In the genomic region with DNA sequence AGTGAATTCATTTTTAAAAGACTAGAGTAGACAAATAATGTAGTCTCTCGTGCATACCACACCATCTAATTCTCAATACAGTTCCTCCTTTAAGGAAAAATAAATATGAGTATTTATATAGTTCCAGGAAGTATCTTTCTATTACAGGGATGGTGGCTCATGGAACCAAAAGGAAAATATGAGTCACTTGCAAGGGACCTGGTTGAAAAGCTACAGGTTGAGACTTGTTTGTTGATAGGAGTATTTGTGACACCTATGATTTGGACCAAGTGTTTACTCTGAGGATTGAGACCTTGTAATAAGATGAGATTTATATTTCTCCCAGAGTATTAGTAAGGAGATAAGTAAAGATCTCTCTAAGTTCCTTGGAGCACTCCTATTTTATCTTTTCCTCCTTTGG, we compare ENCODE assay signal across 20 cellular contexts.
"Had no signal": no experiment of that assay in that cellular context is flagged by ENCODE, and none has a peak within 500 bp of the region (broad histone marks: within the 10 kb centered on the region; RNA-seq: fewer than 3 reads in every experiment).

No MANE protein-coding gene starts in this region.

- H3K27ac Mint-ChIP-seq: activated CD4-positive, alpha-beta T cell treated with anti-CD3 and anti-CD28 coated beads, Interleukin-2, amount 10 ng/mL, durations not matched to agents 7 days and 5 days; activated CD8-positive, alpha-beta T cell treated with anti-CD3 and anti-CD28 coated beads, Interleukin-2, amount 10 ng/mL, durations not matched to agents 7 days and 5 days; naive thymus-derived CD4-positive, alpha-beta T cell; neural progenitor cell; progenitor cell of endocrine pancreas had no signal

- H3K36me3 ChIP-seq: brain microvascular endothelial cell, esophagus muscularis mucosa, neural progenitor cell, tibial artery had no signal

- DNase-seq: activated CD4-positive, alpha-beta T cell treated with anti-CD3 and anti-CD28 coated beads, Interleukin-2, amount 10 ng/mL, durations not matched to agents 7 days and 5 days; activated CD8-positive, alpha-beta T cell treated with anti-CD3 and anti-CD28 coated beads, Interleukin-2, amount 10 ng/mL, durations not matched to agents 7 days and 5 days; activated effector memory CD4-positive, alpha-beta T cell treated with Interleukin-2 at 50 U/mL for 16 hours; activated naive CD4-positive, alpha-beta T cell treated with anti-CD3 and anti-CD28 coated beads, Interleukin-2, amount 50 U/mL, for 16 hours; activated T-cell treated with anti-CD3 and anti-CD28 coated beads, Interleukin-2, amount 50 U/mL, for 4 hours; aorta; brain microvascular endothelial cell; effector CD4-positive, alpha-beta T cell; heart right ventricle; left cardiac atrium; mesendoderm; naive thymus-derived CD4-positive, alpha-beta T cell; right cardiac atrium; stimulated activated naive CD8-positive, alpha-beta T cell treated with anti-CD3 and anti-CD28 coated beads, Interleukin-15, Interleukin-2, amounts not matched to agents 100 U/mL and 50 U/mL, for 24 hours; substantia nigra; tibial artery had no signal

- H3K27me3 ChIP-seq: brain microvascular endothelial cell, esophagus muscularis mucosa, neural progenitor cell, tibial artery had no signal

- H3K4me3 ChIP-seq: esophagus muscularis mucosa, heart right ventricle, neural progenitor cell, tibial artery had no signal

- H3K4me3 Mint-ChIP-seq: activated CD4-positive, alpha-beta T cell treated with anti-CD3 and anti-CD28 coated beads, Interleukin-2, amount 10 ng/mL, durations not matched to agents 7 days and 5 days; activated CD8-positive, alpha-beta T cell treated with anti-CD3 and anti-CD28 coated beads, Interleukin-2, amount 10 ng/mL, durations not matched to agents 7 days and 5 days; activated T-cell treated with anti-CD3 and anti-CD28 coated beads, Interleukin-2, amount 50 U/mL, for 4 hours; naive thymus-derived CD4-positive, alpha-beta T cell; neural progenitor cell had no signal

- H3K4me1 Mint-ChIP-seq: activated CD4-positive, alpha-beta T cell treated with anti-CD3 and anti-CD28 coated beads, Interleukin-2, amount 10 ng/mL, durations not matched to agents 7 days and 5 days had no signal

- FAIRE-seq: urothelium cell line had no signal

- ATAC-seq: activated CD8-positive, alpha-beta T cell treated with anti-CD3 and anti-CD28 coated beads, Interleukin-2, amount 10 ng/mL, durations not matched to agents 7 days and 5 days; activated T-cell treated with anti-CD3 and anti-CD28 coated beads, Interleukin-2, amount 50 U/mL, for 4 hours; heart right ventricle; left cardiac atrium; naive thymus-derived CD4-positive, alpha-beta T cell; right cardiac atrium; stimulated activated naive CD8-positive, alpha-beta T cell treated with anti-CD3 and anti-CD28 coated beads, Interleukin-15, Interleukin-2, amounts not matched to agents 100 U/mL and 50 U/mL, for 24 hours had no signal
